In genomic region chr20:62670156-62670555, GRCh38 we compare ENCODE assay signal across 2 cellular contexts.
TF ChIP-seq lines count a peak whose summit lies in the region.

No MANE protein-coding gene starts in this region.

TF ChIP-seq in HCT116, 20 proteins besides CTCF, POLR2A, EP300 and RAD21:
- TF ChIP-seq POLR2AphosphoS5 (IDR thresholded peaks at IDR 0.05; ENCODE audit: low read depth, low read length) (0 out of 2 replicates have a peak, but pooled peaks have one; percentile 15), JUND (IDR thresholded peaks at IDR 0.05) (no peak), ZBTB33 (IDR thresholded peaks at IDR 0.05; ENCODE audit: extremely low read depth, insufficient replicate concordance, low read length) (no peak), EZH2 (IDR thresholded peaks at IDR 0.05) (no peak)

TF ChIP-seq in GM12878, 131 proteins besides CTCF, POLR2A, EP300 and RAD21:
- TF ChIP-seq ZNF622 (IDR thresholded peaks at IDR 0.05) (no peak), ZNF274 (IDR thresholded peaks at IDR 0.05; ENCODE audit: insufficient read depth, insufficient read length) (no peak), SREBF1 (IDR thresholded peaks at IDR 0.05; ENCODE audit: low read length) (no peak), ATF2 (IDR thresholded peaks at IDR 0.05; ENCODE audit: low read length) (no peak), SREBF2 (IDR thresholded peaks at IDR 0.05; ENCODE audit: low read length) (no peak), CBFB (IDR thresholded peaks at IDR 0.05; ENCODE audit: low read depth) (no peak), NFXL1 (IDR thresholded peaks at IDR 0.05; ENCODE audit: borderline replicate concordance) (no peak), MYC (IDR thresholded peaks at IDR 0.05; ENCODE audit: insufficient read depth, insufficient read length, insufficient replicate concordance, low read length, severe bottlenecking) (no peak), GABPA (IDR thresholded peaks at IDR 0.05; ENCODE audit: low read depth) (no peak), ZNF592 (IDR thresholded peaks at IDR 0.05) (no peak), SIN3A (IDR thresholded peaks at IDR 0.05; ENCODE audit: low read depth, low read length) (no peak), STAT1 (conservative IDR thresholded peaks at IDR 0.05) (no peak), TCF7 (IDR thresholded peaks at IDR 0.05; ENCODE audit: borderline replicate concordance) (no peak), NBN (IDR thresholded peaks at IDR 0.05) (no peak), LARP7 (IDR thresholded peaks at IDR 0.05) (no peak)
- TF ChIP-seq, protein P1, sequence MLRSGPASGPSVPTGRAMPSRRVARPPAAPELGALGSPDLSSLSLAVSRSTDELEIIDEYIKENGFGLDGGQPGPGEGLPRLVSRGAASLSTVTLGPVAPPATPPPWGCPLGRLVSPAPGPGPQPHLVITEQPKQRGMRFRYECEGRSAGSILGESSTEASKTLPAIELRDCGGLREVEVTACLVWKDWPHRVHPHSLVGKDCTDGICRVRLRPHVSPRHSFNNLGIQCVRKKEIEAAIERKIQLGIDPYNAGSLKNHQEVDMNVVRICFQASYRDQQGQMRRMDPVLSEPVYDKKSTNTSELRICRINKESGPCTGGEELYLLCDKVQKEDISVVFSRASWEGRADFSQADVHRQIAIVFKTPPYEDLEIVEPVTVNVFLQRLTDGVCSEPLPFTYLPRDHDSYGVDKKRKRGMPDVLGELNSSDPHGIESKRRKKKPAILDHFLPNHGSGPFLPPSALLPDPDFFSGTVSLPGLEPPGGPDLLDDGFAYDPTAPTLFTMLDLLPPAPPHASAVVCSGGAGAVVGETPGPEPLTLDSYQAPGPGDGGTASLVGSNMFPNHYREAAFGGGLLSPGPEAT (IDR thresholded peaks at IDR 0.05; ENCODE audit: low read depth) = no peak
- TF ChIP-seq, protein P2, sequence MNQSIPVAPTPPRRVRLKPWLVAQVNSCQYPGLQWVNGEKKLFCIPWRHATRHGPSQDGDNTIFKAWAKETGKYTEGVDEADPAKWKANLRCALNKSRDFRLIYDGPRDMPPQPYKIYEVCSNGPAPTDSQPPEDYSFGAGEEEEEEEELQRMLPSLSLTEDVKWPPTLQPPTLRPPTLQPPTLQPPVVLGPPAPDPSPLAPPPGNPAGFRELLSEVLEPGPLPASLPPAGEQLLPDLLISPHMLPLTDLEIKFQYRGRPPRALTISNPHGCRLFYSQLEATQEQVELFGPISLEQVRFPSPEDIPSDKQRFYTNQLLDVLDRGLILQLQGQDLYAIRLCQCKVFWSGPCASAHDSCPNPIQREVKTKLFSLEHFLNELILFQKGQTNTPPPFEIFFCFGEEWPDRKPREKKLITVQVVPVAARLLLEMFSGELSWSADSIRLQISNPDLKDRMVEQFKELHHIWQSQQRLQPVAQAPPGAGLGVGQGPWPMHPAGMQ (IDR thresholded peaks at IDR 0.05; ENCODE audit: borderline replicate concordance) = no peak
- TF ChIP-seq, protein P3, sequence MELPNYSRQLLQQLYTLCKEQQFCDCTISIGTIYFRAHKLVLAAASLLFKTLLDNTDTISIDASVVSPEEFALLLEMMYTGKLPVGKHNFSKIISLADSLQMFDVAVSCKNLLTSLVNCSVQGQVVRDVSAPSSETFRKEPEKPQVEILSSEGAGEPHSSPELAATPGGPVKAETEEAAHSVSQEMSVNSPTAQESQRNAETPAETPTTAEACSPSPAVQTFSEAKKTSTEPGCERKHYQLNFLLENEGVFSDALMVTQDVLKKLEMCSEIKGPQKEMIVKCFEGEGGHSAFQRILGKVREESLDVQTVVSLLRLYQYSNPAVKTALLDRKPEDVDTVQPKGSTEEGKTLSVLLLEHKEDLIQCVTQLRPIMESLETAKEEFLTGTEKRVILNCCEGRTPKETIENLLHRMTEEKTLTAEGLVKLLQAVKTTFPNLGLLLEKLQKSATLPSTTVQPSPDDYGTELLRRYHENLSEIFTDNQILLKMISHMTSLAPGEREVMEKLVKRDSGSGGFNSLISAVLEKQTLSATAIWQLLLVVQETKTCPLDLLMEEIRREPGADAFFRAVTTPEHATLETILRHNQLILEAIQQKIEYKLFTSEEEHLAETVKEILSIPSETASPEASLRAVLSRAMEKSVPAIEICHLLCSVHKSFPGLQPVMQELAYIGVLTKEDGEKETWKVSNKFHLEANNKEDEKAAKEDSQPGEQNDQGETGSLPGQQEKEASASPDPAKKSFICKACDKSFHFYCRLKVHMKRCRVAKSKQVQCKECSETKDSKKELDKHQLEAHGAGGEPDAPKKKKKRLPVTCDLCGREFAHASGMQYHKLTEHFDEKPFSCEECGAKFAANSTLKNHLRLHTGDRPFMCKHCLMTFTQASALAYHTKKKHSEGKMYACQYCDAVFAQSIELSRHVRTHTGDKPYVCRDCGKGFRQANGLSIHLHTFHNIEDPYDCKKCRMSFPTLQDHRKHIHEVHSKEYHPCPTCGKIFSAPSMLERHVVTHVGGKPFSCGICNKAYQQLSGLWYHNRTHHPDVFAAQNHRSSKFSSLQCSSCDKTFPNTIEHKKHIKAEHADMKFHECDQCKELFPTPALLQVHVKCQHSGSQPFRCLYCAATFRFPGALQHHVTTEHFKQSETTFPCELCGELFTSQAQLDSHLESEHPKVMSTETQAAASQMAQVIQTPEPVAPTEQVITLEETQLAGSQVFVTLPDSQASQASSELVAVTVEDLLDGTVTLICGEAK (IDR thresholded peaks at IDR 0.05; ENCODE audit: borderline replicate concordance) = no peak
- TF ChIP-seq, protein P4, sequence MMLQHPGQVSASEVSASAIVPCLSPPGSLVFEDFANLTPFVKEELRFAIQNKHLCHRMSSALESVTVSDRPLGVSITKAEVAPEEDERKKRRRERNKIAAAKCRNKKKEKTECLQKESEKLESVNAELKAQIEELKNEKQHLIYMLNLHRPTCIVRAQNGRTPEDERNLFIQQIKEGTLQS (IDR thresholded peaks at IDR 0.05; ENCODE audit: borderline replicate concordance, extremely low read depth, low read depth, low read length) = no peak
